In the genomic region with DNA sequence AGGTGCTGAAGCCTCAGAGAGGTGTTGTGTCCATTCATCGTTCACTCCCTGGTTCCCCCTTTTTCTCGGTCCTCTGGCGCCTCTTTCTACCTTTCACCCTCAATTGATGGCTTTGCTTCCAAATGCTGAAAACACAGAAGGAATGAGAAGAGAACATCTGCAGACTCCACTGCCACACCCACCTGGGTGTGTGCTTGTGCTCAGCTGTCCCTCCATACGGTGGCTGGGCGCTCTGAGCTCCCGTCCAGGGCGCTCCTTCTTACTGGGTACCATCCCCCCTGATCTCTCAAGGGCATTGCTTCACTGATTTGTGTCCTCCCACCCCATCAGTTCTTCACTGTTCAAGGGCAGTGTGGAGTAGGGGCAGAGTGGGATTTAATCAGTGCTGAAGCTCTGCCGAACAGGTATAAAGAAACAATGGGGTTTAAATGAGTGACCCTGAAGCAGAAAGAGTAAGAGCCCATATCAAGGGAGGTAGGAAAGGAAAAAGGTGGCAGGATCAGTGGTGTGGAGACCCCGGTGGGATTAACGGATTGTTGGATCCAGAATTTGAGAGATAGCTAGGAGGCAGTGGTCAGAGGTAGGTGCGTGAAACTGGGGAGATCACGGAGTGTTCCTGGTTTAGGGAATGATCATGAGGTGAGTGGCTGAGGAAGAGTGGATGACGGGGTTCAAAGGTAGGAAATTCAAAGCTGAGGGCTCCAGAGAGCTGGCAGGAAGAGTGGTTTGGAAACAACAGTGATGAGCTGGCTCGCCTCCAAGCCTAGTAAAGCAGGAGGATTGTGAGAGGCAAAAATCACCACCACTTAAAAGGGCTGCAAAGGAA, we compare ENCODE assay signal across 10 cellular contexts. TPM values are rescaled to one million over a fixed set of nuclear protein-coding genes. Genes with fewer than 3 reads are reported as not detected.
DNase-seq lines count a peak whose midpoint lies in the region; ATAC-seq and TF ChIP-seq lines count a peak whose summit lies in the region.
"Had no signal": no experiment of that assay in that cellular context is flagged by ENCODE, and none has a peak within 500 bp of the region (broad histone marks: within the 10 kb centered on the region; RNA-seq: fewer than 3 reads in every experiment).

No MANE protein-coding gene starts in this region.

- H3K36me3 ChIP-seq in DND-41 (ENCODE audit: insufficient read depth, low read length) = no peaks in the 10 kb centered on the region

- H3K9ac ChIP-seq in DND-41 (ENCODE audit: low read depth, low read length) = no peak overlapping the region

- no peak for TF ChIP-seq CTCF in DND-41 (IDR thresholded peaks at IDR 0.05; ENCODE audit: borderline replicate concordance, extremely low read depth, low read length, poor library complexity, severe bottlenecking)
- no peak for TF ChIP-seq CTCF in foreskin keratinocyte (conservative IDR thresholded peaks at IDR 0.05)

- DNase-seq in DND-41 (peak; percentile 13), NCI-H446 (lab: John Stamatoyannopoulos, UW) (peak; percentile 17 to 29), foreskin keratinocyte (peak in 1 of 2 donors; percentile 18), posterior cingulate gyrus (peak in 7 of 10 donors; percentile 19 to 85 (median 60))
- DNase-seq in activated CD8-positive, alpha-beta memory T cell treated with anti-CD3 and anti-CD28 coated beads, Interleukin-2, amount 50 U/mL, for 48 hours = no peak
- DNase-seq: NCI-H2227 treated with DMSO at 0.1 percent for 48 hours had no signal

- no peaks in the 10 kb centered on the region for H3K9me3 ChIP-seq in DND-41 (ENCODE audit: insufficient read depth, low read length, severe bottlenecking)

- H3K4me3 ChIP-seq in DND-41 (ENCODE audit: low read depth in 1 of 2, low read length in 2 of 2) = no peak overlapping the region

- peaks cover 23% of the 10 kb centered on the region for H3K79me2 ChIP-seq in DND-41 (ENCODE audit: insufficient read depth, low read length)

- no peak; the same call in 2 of the 3 replicates for ATAC-seq in DND-41 (ENCODE audit: insufficient read depth, low read depth)
- peak; percentile 50 for ATAC-seq in foreskin keratinocyte
- ATAC-seq in HG03432 (IDR thresholded peaks at IDR 0.05; ENCODE audit: unreplicated experiment) = no peak
- no peak for ATAC-seq in GM18909 (IDR thresholded peaks at IDR 0.05; ENCODE audit: poor library complexity, unreplicated experiment)
- ATAC-seq in GM21619 (IDR thresholded peaks at IDR 0.05; ENCODE audit: unreplicated experiment) = no peak

- no peak overlapping the region for H3K27ac ChIP-seq in DND-41 (ENCODE audit: low read length)
- no peak overlapping the region for H3K27ac ChIP-seq in foreskin keratinocyte
- H3K27ac ChIP-seq: epithelial cell of prostate had no signal

- peaks cover 42% of the 10 kb centered on the region for H4K20me1 ChIP-seq in DND-41 (ENCODE audit: insufficient read depth, low read length)

- H2AFZ ChIP-seq in DND-41 (ENCODE audit: low read depth, low read length) = no peak overlapping the region

- no peak overlapping the region for H3K4me2 ChIP-seq in DND-41 (ENCODE audit: insufficient read depth, low read length)

- no peaks in the 10 kb centered on the region for H3K27me3 ChIP-seq in DND-41 (ENCODE audit: insufficient read depth, low read length, poor library complexity)
- H3K27me3 ChIP-seq in foreskin keratinocyte = no peaks in the 10 kb centered on the region

- H3K4me1 ChIP-seq in DND-41 (ENCODE audit: insufficient read depth, low read length) = no peaks in the 10 kb centered on the region
- peaks cover 9% of the 10 kb centered on the region for H3K4me1 ChIP-seq in foreskin keratinocyte

- intact Hi-C loops in posterior cingulate gyrus (cut with DNase I) = no loop called here

RNA-seq across cellular contexts. Expression of a gene that starts 40.8 kb away (rescaled TPM):
- total RNA-seq in foreskin keratinocyte = 13.6 and 14.5 TPM in 2 replicates
- 2.1 and 2.5 TPM in 2 replicates for polyA plus RNA-seq in foreskin keratinocyte
